1 cellular context compared by ENCODE assay signal in genomic region chr10:78744521-78745090, GRCh38.
TF ChIP-seq lines count a peak whose summit lies in the region.

No MANE protein-coding gene starts in this region.

TF ChIP-seq in SK-N-SH treated with all-trans-retinoic acid at 6 μM for 48 hours, 23 proteins besides CTCF, POLR2A, EP300 and RAD21 (continued from another document):
- TF ChIP-seq CREB5 (CRISPR knock-in tag; IDR thresholded peaks at IDR 0.05; ENCODE audit: low read depth): no peak
- TF ChIP-seq ZC3H10 (CRISPR knock-in tag; IDR thresholded peaks at IDR 0.05): no peak
- TF ChIP-seq TCF4 (CRISPR knock-in tag; IDR thresholded peaks at IDR 0.05; ENCODE audit: borderline replicate concordance): no peak
- no peak for TF ChIP-seq ARNTL (CRISPR knock-in tag; IDR thresholded peaks at IDR 0.05; ENCODE audit: borderline replicate concordance, low read depth)
- no peak for TF ChIP-seq SNAI2 (CRISPR knock-in tag; IDR thresholded peaks at IDR 0.05)
- TF ChIP-seq ZFP30 (CRISPR knock-in tag; IDR thresholded peaks at IDR 0.05): no peak
- TF ChIP-seq, protein P1, sequence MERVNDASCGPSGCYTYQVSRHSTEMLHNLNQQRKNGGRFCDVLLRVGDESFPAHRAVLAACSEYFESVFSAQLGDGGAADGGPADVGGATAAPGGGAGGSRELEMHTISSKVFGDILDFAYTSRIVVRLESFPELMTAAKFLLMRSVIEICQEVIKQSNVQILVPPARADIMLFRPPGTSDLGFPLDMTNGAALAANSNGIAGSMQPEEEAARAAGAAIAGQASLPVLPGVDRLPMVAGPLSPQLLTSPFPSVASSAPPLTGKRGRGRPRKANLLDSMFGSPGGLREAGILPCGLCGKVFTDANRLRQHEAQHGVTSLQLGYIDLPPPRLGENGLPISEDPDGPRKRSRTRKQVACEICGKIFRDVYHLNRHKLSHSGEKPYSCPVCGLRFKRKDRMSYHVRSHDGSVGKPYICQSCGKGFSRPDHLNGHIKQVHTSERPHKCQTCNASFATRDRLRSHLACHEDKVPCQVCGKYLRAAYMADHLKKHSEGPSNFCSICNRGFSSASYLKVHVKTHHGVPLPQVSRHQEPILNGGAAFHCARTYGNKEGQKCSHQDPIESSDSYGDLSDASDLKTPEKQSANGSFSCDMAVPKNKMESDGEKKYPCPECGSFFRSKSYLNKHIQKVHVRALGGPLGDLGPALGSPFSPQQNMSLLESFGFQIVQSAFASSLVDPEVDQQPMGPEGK (CRISPR knock-in tag; IDR thresholded peaks at IDR 0.05; ENCODE audit: borderline replicate concordance): no peak
- TF ChIP-seq ZNF70 (CRISPR knock-in tag; IDR thresholded peaks at IDR 0.05): no peak
- TF ChIP-seq ESRRG (CRISPR knock-in tag; IDR thresholded peaks at IDR 0.05): no peak
- TF ChIP-seq ZFP3 (CRISPR knock-in tag; IDR thresholded peaks at IDR 0.05): no peak
- TF ChIP-seq, protein P2, sequence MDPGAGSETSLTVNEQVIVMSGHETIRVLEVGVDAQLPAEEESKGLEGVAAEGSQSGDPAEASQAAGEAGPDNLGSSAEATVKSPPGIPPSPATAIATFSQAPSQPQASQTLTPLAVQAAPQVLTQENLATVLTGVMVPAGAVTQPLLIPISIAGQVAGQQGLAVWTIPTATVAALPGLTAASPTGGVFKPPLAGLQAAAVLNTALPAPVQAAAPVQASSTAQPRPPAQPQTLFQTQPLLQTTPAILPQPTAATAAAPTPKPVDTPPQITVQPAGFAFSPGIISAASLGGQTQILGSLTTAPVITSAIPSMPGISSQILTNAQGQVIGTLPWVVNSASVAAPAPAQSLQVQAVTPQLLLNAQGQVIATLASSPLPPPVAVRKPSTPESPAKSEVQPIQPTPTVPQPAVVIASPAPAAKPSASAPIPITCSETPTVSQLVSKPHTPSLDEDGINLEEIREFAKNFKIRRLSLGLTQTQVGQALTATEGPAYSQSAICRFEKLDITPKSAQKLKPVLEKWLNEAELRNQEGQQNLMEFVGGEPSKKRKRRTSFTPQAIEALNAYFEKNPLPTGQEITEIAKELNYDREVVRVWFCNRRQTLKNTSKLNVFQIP (CRISPR knock-in tag; IDR thresholded peaks at IDR 0.05; ENCODE audit: borderline replicate concordance, low read depth): no peak
